In the genomic region with DNA sequence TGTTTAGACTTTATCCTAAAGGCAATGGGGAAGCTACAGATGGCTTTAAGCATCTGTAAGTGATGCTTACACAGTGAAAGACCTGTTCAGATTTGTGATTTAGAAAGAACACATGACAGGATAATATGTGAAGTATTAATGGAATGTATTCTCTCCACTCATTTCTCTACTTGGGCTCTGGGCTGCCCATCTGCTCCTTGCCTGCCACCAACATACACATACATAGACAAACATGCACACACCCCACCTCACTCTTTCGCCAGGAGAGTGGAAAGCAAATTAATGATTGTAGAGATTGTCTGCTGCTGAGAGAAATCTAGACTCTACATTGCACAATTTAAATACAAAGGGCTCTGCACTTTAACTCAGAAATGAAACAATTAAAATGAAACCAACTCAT, we compare ENCODE assay signal across 15 cellular contexts.
DNase-seq lines count a peak whose midpoint lies in the region; ATAC-seq and TF ChIP-seq lines count a peak whose summit lies in the region.
"Had no signal": no experiment of that assay in that cellular context is flagged by ENCODE, and none has a peak within 500 bp of the region (broad histone marks: within the 10 kb centered on the region; RNA-seq: fewer than 3 reads in every experiment).

No MANE protein-coding gene starts in this region.

- peaks cover 4% of the 10 kb centered on the region for H3K4me1 ChIP-seq in vagina
- H3K4me1 ChIP-seq: BE2C had no signal

- no peaks in the 10 kb centered on the region for H3K9me3 Mint-ChIP-seq in activated CD8-positive, alpha-beta memory T cell treated with anti-CD3 and anti-CD28 coated beads, Interleukin-2, amount 10 ng/mL, durations not matched to agents 7 days and 5 days (ENCODE audit: low read depth)
- H3K9me3 Mint-ChIP-seq: nephron progenitor cell, WTC11 had no signal

- CTCF ChIA-PET in RWPE1 (lab: Yijun Ruan, JAX): interaction anchor here (1.3 kb wide), 1 partner anchor 161 kb away, joined by 4 read pairs; no protein-coding TSS in a partner anchor
- CTCF ChIA-PET in activated CD8-positive, alpha-beta memory T cell treated with anti-CD3 and anti-CD28 coated beads, Interleukin-2, amount 10 ng/mL, durations not matched to agents 7 days and 5 days (lab: Charles Lee): interaction anchor here (2.0 to 6.7 kb wide), 2 partner anchors 10 to 160 kb away, joined by 8 to 53 read pairs; no protein-coding TSS in a partner anchor

- TF ChIP-seq CTCF in RWPE1 (conservative IDR thresholded peaks at IDR 0.05; ENCODE audit: low read depth) (no peak), vagina (IDR thresholded peaks at IDR 0.05) (no peak)

- intact Hi-C loops in vagina (cut with DNase I): no loop called here

- H3K4me3 Mint-ChIP-seq in activated CD8-positive, alpha-beta memory T cell treated with anti-CD3 and anti-CD28 coated beads, Interleukin-2, amount 10 ng/mL, durations not matched to agents 7 days and 5 days: no peak overlapping the region
- H3K4me3 Mint-ChIP-seq: nephron progenitor cell, WTC11 had no signal

- TF ChIP-seq POLR2A in vagina (IDR thresholded peaks at IDR 0.05): no peak

- no peak overlapping the region for H3K4me3 ChIP-seq in vagina

- peaks cover 8% of the 10 kb centered on the region for H3K36me3 Mint-ChIP-seq in activated CD8-positive, alpha-beta memory T cell treated with anti-CD3 and anti-CD28 coated beads, Interleukin-2, amount 10 ng/mL, durations not matched to agents 7 days and 5 days
- H3K36me3 Mint-ChIP-seq: WTC11 had no signal

- ATAC-seq in activated CD8-positive, alpha-beta memory T cell treated with anti-CD3 and anti-CD28 coated beads, Interleukin-2, amount 10 ng/mL, durations not matched to agents 7 days and 5 days: no peak
- ATAC-seq: WTC11 had no signal

- no peaks in the 10 kb centered on the region for H3K36me3 ChIP-seq in vagina
- H3K36me3 ChIP-seq: BE2C had no signal

- no peaks in the 10 kb centered on the region for H3K9me3 ChIP-seq in vagina
- H3K9me3 ChIP-seq: BE2C had no signal

- H3K27me3 Mint-ChIP-seq in activated CD8-positive, alpha-beta memory T cell treated with anti-CD3 and anti-CD28 coated beads, Interleukin-2, amount 10 ng/mL, durations not matched to agents 7 days and 5 days: no peaks in the 10 kb centered on the region

- H3K27ac Mint-ChIP-seq in activated CD8-positive, alpha-beta memory T cell treated with anti-CD3 and anti-CD28 coated beads, Interleukin-2, amount 10 ng/mL, durations not matched to agents 7 days and 5 days: no peak overlapping the region
- H3K27ac Mint-ChIP-seq: nephron progenitor cell, WTC11 had no signal

- POLR2A ChIA-PET in RWPE1 (lab: Yijun Ruan, JAX; ENCODE audit: low non-redundant PET): no interaction called here

- H3K27ac ChIP-seq in RWPE1 (peak overlapping the region; percentile 85), vagina (no peak overlapping the region)

- DNase-seq in EL: peak; percentile 50
- peak; percentile 13 for DNase-seq in HCEC 1CT
- DNase-seq in RWPE1 (ENCODE audit: low spot score): no peak
- DNase-seq in left kidney (ENCODE audit: low read depth, low spot score): peak; percentile 29
- DNase-seq in activated CD8-positive, alpha-beta memory T cell treated with anti-CD3 and anti-CD28 coated beads, Interleukin-2, amount 10 ng/mL, durations not matched to agents 7 days and 5 days: no peak
- no peak for DNase-seq in AG08396 (ENCODE audit: low spot score)
- DNase-seq in vagina (ENCODE audit: extremely low spot score in 2 of 2): no peak
- DNase-seq in NCI-H446 (lab: John Stamatoyannopoulos, UW): no peak
- DNase-seq: BE2C, erythroblast, NCI-H1417 treated with DMSO at 0.1 percent for 48 hours, NCI-H82, nephron progenitor cell, SHP77 treated with DMSO at 0.1 percent for 48 hours had no signal

- no peaks in the 10 kb centered on the region for H3K4me1 Mint-ChIP-seq in activated CD8-positive, alpha-beta memory T cell treated with anti-CD3 and anti-CD28 coated beads, Interleukin-2, amount 10 ng/mL, durations not matched to agents 7 days and 5 days

- H3K27me3 ChIP-seq in vagina: no peaks in the 10 kb centered on the region
- H3K27me3 ChIP-seq: BE2C had no signal

Comparison
In these comparisons a context has a peak if more than half of its experiments do, and no peak if none do; other contexts are left out.
1. DNase-seq: peak in EL (single experiment), HCEC 1CT (single experiment) and left kidney (single experiment); none in RWPE1 (single experiment), activated CD8-positive, alpha-beta memory T cell treated with anti-CD3 and anti-CD28 coated beads, Interleukin-2, amount 10 ng/mL, durations not matched to agents 7 days and 5 days (single experiment), AG08396 (single experiment), vagina (0 of 2) and NCI-H446 (0 of 2).